ENCODE assay signal across 9 cellular contexts in genomic region chr10:91694170-91694794, GRCh38.
DNase-seq lines count a peak whose midpoint lies in the region; ATAC-seq and TF ChIP-seq lines count a peak whose summit lies in the region.
"Had no signal": no experiment of that assay in that cellular context is flagged by ENCODE, and none has a peak within 500 bp of the region (broad histone marks: within the 10 kb centered on the region; RNA-seq: fewer than 3 reads in every experiment).

No MANE protein-coding gene starts in this region.

- H3K36me3 ChIP-seq in colonic mucosa = no peaks in the 10 kb centered on the region

- no peaks in the 10 kb centered on the region for H3K4me1 ChIP-seq in colonic mucosa

- no peaks in the 10 kb centered on the region for H3K9me3 Mint-ChIP-seq in osteocyte (ENCODE audit: unreplicated experiment)
- H3K9me3 Mint-ChIP-seq in activated CD8-positive, alpha-beta memory T cell treated with anti-CD3 and anti-CD28 coated beads, Interleukin-2, amount 10 ng/mL, durations not matched to agents 7 days and 5 days (ENCODE audit: low read depth) = no peaks in the 10 kb centered on the region
- no peaks in the 10 kb centered on the region for H3K9me3 Mint-ChIP-seq in activated T-helper 1 cell treated with anti-CD3 and anti-CD28 coated beads, Interleukin-12 subunit alpha, Interleukin-12 subunit beta, Interleukin-2, Interleukin-4 antibody, amounts not matched to agents 30 ng/mL and 10 ng/mL and 1 ng/mL, durations not matched to agents 14 hours and 24 hours and 36 hours
- H3K9me3 Mint-ChIP-seq: dendritic cell treated with granulocyte-macrophage colony-stimulating factor and Interleukin-4, amounts not matched to agents 40 ng/mL and 50 ng/mL, for 4 days had no signal

- H3K27me3 ChIP-seq in colonic mucosa = no peaks in the 10 kb centered on the region

- DNase-seq in stimulated activated CD4-positive, alpha-beta T cell treated with anti-CD3 and anti-CD28 coated beads, Interleukin-15, amount 100 ng/mL, for 24 hours = peak; percentile 18
- no peak for DNase-seq in stimulated activated CD4-positive, alpha-beta T cell treated with anti-CD3 and anti-CD28 coated beads, Interleukin-4, amount 100 ng/mL, for 1 hour
- peak; percentile 62 for DNase-seq in NCI-H1694 treated with DMSO at 0.1 percent for 48 hours (lab: John Stamatoyannopoulos, UW)
- DNase-seq in colonic mucosa = peak; percentile 30
- no peak for DNase-seq in osteocyte (ENCODE audit: extremely low spot score, unreplicated experiment)
- no peak for DNase-seq in activated CD8-positive, alpha-beta memory T cell treated with anti-CD3 and anti-CD28 coated beads, Interleukin-2, amount 10 ng/mL, durations not matched to agents 7 days and 5 days
- DNase-seq in activated T-helper 1 cell treated with anti-CD3 and anti-CD28 coated beads, Interleukin-12 subunit alpha, Interleukin-12 subunit beta, Interleukin-2, Interleukin-4 antibody, amounts not matched to agents 30 ng/mL and 10 ng/mL and 1 ng/mL, durations not matched to agents 14 hours and 24 hours and 36 hours (ENCODE audit: low spot score) = no peak
- no peak for DNase-seq in OCI-M2 (lab: John Stamatoyannopoulos, UW; ENCODE audit: unreplicated experiment)

- no peaks in the 10 kb centered on the region for H3K9me3 ChIP-seq in colonic mucosa

- peaks cover 11% of the 10 kb centered on the region for H3K4me1 Mint-ChIP-seq in osteocyte (ENCODE audit: unreplicated experiment)
- peaks cover 5% of the 10 kb centered on the region for H3K4me1 Mint-ChIP-seq in activated CD8-positive, alpha-beta memory T cell treated with anti-CD3 and anti-CD28 coated beads, Interleukin-2, amount 10 ng/mL, durations not matched to agents 7 days and 5 days
- H3K4me1 Mint-ChIP-seq in activated T-helper 1 cell treated with anti-CD3 and anti-CD28 coated beads, Interleukin-12 subunit alpha, Interleukin-12 subunit beta, Interleukin-2, Interleukin-4 antibody, amounts not matched to agents 30 ng/mL and 10 ng/mL and 1 ng/mL, durations not matched to agents 14 hours and 24 hours and 36 hours (ENCODE audit: low read depth) = peaks cover 9% of the 10 kb centered on the region

- intact Hi-C loops in colonic mucosa (cut with DNase I) = no loop called here
- intact Hi-C loops in activated T-helper 1 cell treated with anti-CD3 and anti-CD28 coated beads, Interleukin-12 subunit alpha, Interleukin-12 subunit beta, Interleukin-2, Interleukin-4 antibody, amounts not matched to agents 30 ng/mL and 10 ng/mL and 1 ng/mL, durations not matched to agents 14 hours and 24 hours and 36 hours (cut with micrococcal nuclease) = loop anchor here (1.0 kb wide), 2 partner anchors 305 to 396 kb away; no protein-coding TSS in a partner anchor

- no peak overlapping the region for H3K4me3 ChIP-seq in colonic mucosa

- no peak overlapping the region for H3K27ac ChIP-seq in colonic mucosa

- H3K4me3 Mint-ChIP-seq in osteocyte (ENCODE audit: unreplicated experiment) = no peak overlapping the region
- H3K4me3 Mint-ChIP-seq in activated CD8-positive, alpha-beta memory T cell treated with anti-CD3 and anti-CD28 coated beads, Interleukin-2, amount 10 ng/mL, durations not matched to agents 7 days and 5 days = no peak overlapping the region
- H3K4me3 Mint-ChIP-seq in activated T-helper 1 cell treated with anti-CD3 and anti-CD28 coated beads, Interleukin-12 subunit alpha, Interleukin-12 subunit beta, Interleukin-2, Interleukin-4 antibody, amounts not matched to agents 30 ng/mL and 10 ng/mL and 1 ng/mL, durations not matched to agents 14 hours and 24 hours and 36 hours = no peak overlapping the region
- H3K4me3 Mint-ChIP-seq: dendritic cell treated with granulocyte-macrophage colony-stimulating factor and Interleukin-4, amounts not matched to agents 40 ng/mL and 50 ng/mL, for 4 days had no signal

- H3K9ac ChIP-seq in colonic mucosa (ENCODE audit: low read depth in 2 of 2, low read length in 2 of 2) = no peak overlapping the region

- CTCF ChIA-PET in activated CD8-positive, alpha-beta memory T cell treated with anti-CD3 and anti-CD28 coated beads, Interleukin-2, amount 10 ng/mL, durations not matched to agents 7 days and 5 days (lab: Charles Lee) = interaction anchor here (0.9 to 1.1 kb wide), 2 partner anchors 19 to 396 kb away, joined by 3 read pairs; no protein-coding TSS in a partner anchor

- TF ChIP-seq CTCF in colonic mucosa (IDR thresholded peaks at IDR 0.05) (peak; percentile 24), osteocyte (IDR thresholded peaks at IDR 0.05) (peak; percentile 65)

- H3K36me3 Mint-ChIP-seq in osteocyte (ENCODE audit: unreplicated experiment) = no peaks in the 10 kb centered on the region
- H3K36me3 Mint-ChIP-seq in activated CD8-positive, alpha-beta memory T cell treated with anti-CD3 and anti-CD28 coated beads, Interleukin-2, amount 10 ng/mL, durations not matched to agents 7 days and 5 days = no peaks in the 10 kb centered on the region
- H3K36me3 Mint-ChIP-seq in activated T-helper 1 cell treated with anti-CD3 and anti-CD28 coated beads, Interleukin-12 subunit alpha, Interleukin-12 subunit beta, Interleukin-2, Interleukin-4 antibody, amounts not matched to agents 30 ng/mL and 10 ng/mL and 1 ng/mL, durations not matched to agents 14 hours and 24 hours and 36 hours (ENCODE audit: low read depth) = no peaks in the 10 kb centered on the region

- no peak for ATAC-seq in activated CD8-positive, alpha-beta memory T cell treated with anti-CD3 and anti-CD28 coated beads, Interleukin-2, amount 10 ng/mL, durations not matched to agents 7 days and 5 days

- H3K27ac Mint-ChIP-seq in osteocyte (ENCODE audit: unreplicated experiment) = no peak overlapping the region
- no peak overlapping the region for H3K27ac Mint-ChIP-seq in activated CD8-positive, alpha-beta memory T cell treated with anti-CD3 and anti-CD28 coated beads, Interleukin-2, amount 10 ng/mL, durations not matched to agents 7 days and 5 days
- no peak overlapping the region for H3K27ac Mint-ChIP-seq in activated T-helper 1 cell treated with anti-CD3 and anti-CD28 coated beads, Interleukin-12 subunit alpha, Interleukin-12 subunit beta, Interleukin-2, Interleukin-4 antibody, amounts not matched to agents 30 ng/mL and 10 ng/mL and 1 ng/mL, durations not matched to agents 14 hours and 24 hours and 36 hours
- H3K27ac Mint-ChIP-seq: dendritic cell treated with granulocyte-macrophage colony-stimulating factor and Interleukin-4, amounts not matched to agents 40 ng/mL and 50 ng/mL, for 4 days had no signal

- H3K27me3 Mint-ChIP-seq in osteocyte (ENCODE audit: unreplicated experiment) = no peaks in the 10 kb centered on the region
- H3K27me3 Mint-ChIP-seq in activated CD8-positive, alpha-beta memory T cell treated with anti-CD3 and anti-CD28 coated beads, Interleukin-2, amount 10 ng/mL, durations not matched to agents 7 days and 5 days = peaks cover 4% of the 10 kb centered on the region
- peaks cover 3% of the 10 kb centered on the region for H3K27me3 Mint-ChIP-seq in activated T-helper 1 cell treated with anti-CD3 and anti-CD28 coated beads, Interleukin-12 subunit alpha, Interleukin-12 subunit beta, Interleukin-2, Interleukin-4 antibody, amounts not matched to agents 30 ng/mL and 10 ng/mL and 1 ng/mL, durations not matched to agents 14 hours and 24 hours and 36 hours (ENCODE audit: insufficient read depth)
- H3K27me3 Mint-ChIP-seq: dendritic cell treated with granulocyte-macrophage colony-stimulating factor and Interleukin-4, amounts not matched to agents 40 ng/mL and 50 ng/mL, for 4 days had no signal

Comparison
In these comparisons a context has a peak if more than half of its experiments do, and no peak if none do; other contexts are left out.
1. DNase-seq: peak in stimulated activated CD4-positive, alpha-beta T cell treated with anti-CD3 and anti-CD28 coated beads, Interleukin-15, amount 100 ng/mL, for 24 hours (single experiment), NCI-H1694 treated with DMSO at 0.1 percent for 48 hours (single experiment) and colonic mucosa (single experiment); none in stimulated activated CD4-positive, alpha-beta T cell treated with anti-CD3 and anti-CD28 coated beads, Interleukin-4, amount 100 ng/mL, for 1 hour (single experiment), osteocyte (single experiment), activated CD8-positive, alpha-beta memory T cell treated with anti-CD3 and anti-CD28 coated beads, Interleukin-2, amount 10 ng/mL, durations not matched to agents 7 days and 5 days (single experiment), activated T-helper 1 cell treated with anti-CD3 and anti-CD28 coated beads, Interleukin-12 subunit alpha, Interleukin-12 subunit beta, Interleukin-2, Interleukin-4 antibody, amounts not matched to agents 30 ng/mL and 10 ng/mL and 1 ng/mL, durations not matched to agents 14 hours and 24 hours and 36 hours (single experiment) and OCI-M2 (single experiment).